Comparison of ENCODE assay signal across 8 cellular contexts in the genomic region with DNA sequence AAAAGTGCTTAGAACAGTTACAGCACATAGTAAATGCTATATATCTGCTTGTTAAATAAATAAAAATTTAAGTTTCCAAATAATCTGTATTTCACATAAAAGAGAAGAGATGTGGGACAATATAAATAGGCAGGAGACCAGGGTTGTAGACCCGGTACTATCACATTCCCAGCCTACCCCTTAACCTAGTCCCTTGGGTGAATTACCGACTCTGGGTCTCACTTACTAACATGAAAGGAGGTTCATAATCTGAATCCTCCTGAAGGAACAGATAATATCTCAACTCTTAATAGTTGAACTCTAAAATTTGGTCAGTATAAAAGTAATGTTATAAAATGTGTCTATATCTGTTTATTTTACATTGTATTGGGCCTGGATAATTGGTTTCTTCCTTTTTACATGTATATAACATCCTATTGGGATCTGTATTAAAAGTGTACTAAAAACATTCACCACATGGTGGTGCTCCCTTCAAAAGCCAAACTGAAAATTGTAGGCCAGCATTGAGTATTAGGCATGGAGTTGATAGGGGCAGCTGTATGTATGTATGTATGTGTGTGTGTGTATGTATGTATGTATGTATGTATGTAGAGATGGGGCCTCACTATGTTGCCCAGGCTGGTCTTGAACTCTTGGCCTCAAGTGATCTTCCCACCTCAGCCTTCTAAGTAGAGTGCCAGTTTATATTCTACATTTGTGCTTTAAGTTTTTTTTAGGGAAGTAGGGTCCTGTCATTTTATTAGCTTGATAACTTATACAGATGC.
DNase-seq lines count a peak whose midpoint lies in the region; ATAC-seq, FAIRE-seq and TF ChIP-seq lines count a peak whose summit lies in the region.

No MANE protein-coding gene starts in this region.

- H2BK5ac ChIP-seq in IMR-90 (ENCODE audit: low read depth, low read length, poor library complexity, severe bottlenecking) = peak overlapping the region; percentile 66

- no peak overlapping the region for H2BK20ac ChIP-seq in IMR-90 (ENCODE audit: low read depth, low read length)

- H3K9me1 ChIP-seq in IMR-90 (ENCODE audit: insufficient read depth, low read length) = peaks cover 17% of the 10 kb centered on the region

- peaks cover 36 to 70% of the 10 kb centered on the region in 2 experiments for H3K79me1 ChIP-seq in IMR-90 (ENCODE audit: low read depth in 1 of 2, low read length in 2 of 2)

- no peak overlapping the region for H3K14ac ChIP-seq in IMR-90 (replicated peaks; ENCODE audit: low read depth, low read length)

- H4K91ac ChIP-seq in IMR-90 (ENCODE audit: insufficient read depth, low read depth, low read length) = no peak overlapping the region

- H3K18ac ChIP-seq in IMR-90 (ENCODE audit: low read depth, low read length) = no peak overlapping the region; the same call in 1 of the 2 replicates

- no peak overlapping the region for H2BK15ac ChIP-seq in IMR-90 (ENCODE audit: low read depth, low read length)

- no peak overlapping the region for H3K4me3 Mint-ChIP-seq in chondrocyte (ENCODE audit: unreplicated experiment)

- H3K9me2 ChIP-seq in OCI-LY7 (ENCODE audit: insufficient read depth, low read length) = no peaks in the 10 kb centered on the region

- H3K36me3 ChIP-seq in IMR-90 (ENCODE audit: control insufficient read depth, insufficient read depth, low read length) (no peaks in the 10 kb centered on the region), OCI-LY7 (ENCODE audit: insufficient read depth, low read length) (no peaks in the 10 kb centered on the region), HepG2 (replicated peaks in 1 of 2; ENCODE audit: control insufficient read depth in 1 of 2, insufficient read depth in 2 of 2, low read length in 2 of 2) (no peaks in the 10 kb centered on the region)

- H4K20me1 ChIP-seq in IMR-90 (ENCODE audit: insufficient read depth, low read length) = no peaks in the 10 kb centered on the region
- peaks cover 24% of the 10 kb centered on the region for H4K20me1 ChIP-seq in OCI-LY7 (ENCODE audit: insufficient read depth, low read length)
- H4K20me1 ChIP-seq in HepG2 (ENCODE audit: insufficient read depth, low read length) = no peaks in the 10 kb centered on the region; the same call in 1 of the 2 replicates

- no peak overlapping the region for H4K8ac ChIP-seq in IMR-90 (ENCODE audit: low read depth in 2 of 2, low read length in 2 of 2)

- WGBS in IMR-90 (ENCODE audit: extremely low coverage in 2 of 2, insufficient read length in 1 of 2), 2 experiments = no CpG with 5 or more reads among the region's 2 CpGs
- 73% methylated on average over 2 of the region's 2 CpGs for WGBS in HepG2 (ENCODE audit: low lambda C conversion rate)

- no peak overlapping the region for H3K9ac ChIP-seq in IMR-90 (ENCODE audit: low read depth, low read length)
- H3K9ac ChIP-seq in HepG2 (ENCODE audit: insufficient read depth, low read depth, low read length) = no peak overlapping the region

- peak; percentile 59 for DNase-seq in Daoy (ENCODE audit: low read depth)
- peak; percentile 82 for DNase-seq in IMR-90
- DNase-seq in OCI-LY7 (ENCODE audit: low spot score) = peak; percentile 49
- DNase-seq in chondrocyte (ENCODE audit: low spot score) = no peak
- DNase-seq in HepG2 (ENCODE audit: low spot score) = peak; percentile 50
- peak; percentile 45 for DNase-seq in urothelium cell line (ENCODE audit: low spot score)

- H3K4me1 ChIP-seq in IMR-90 (ENCODE audit: control insufficient read depth, insufficient read depth, low read length) (peaks cover 20% of the 10 kb centered on the region), OCI-LY7 (ENCODE audit: insufficient read depth, low read length, poor library complexity, severe bottlenecking) (peaks cover 8% of the 10 kb centered on the region), HepG2 (ENCODE audit: insufficient read depth, low read length) (peaks cover 32% of the 10 kb centered on the region)

- H2AK5ac ChIP-seq in IMR-90 (ENCODE audit: low read depth, low read length) = peak overlapping the region; percentile 57; the same call in 1 of the 2 replicates

- H2AFZ ChIP-seq in IMR-90 (replicated peaks; ENCODE audit: low read length, poor library complexity) (no peak overlapping the region), OCI-LY7 (ENCODE audit: low read length) (no peak overlapping the region), HepG2 (ENCODE audit: low read length) (no peak overlapping the region)

- H3K56ac ChIP-seq in IMR-90 (ENCODE audit: extremely low read depth, insufficient read depth, low read length) = no peak overlapping the region

- peak; percentile 74 for TF ChIP-seq CTCF in IMR-90 (conservative IDR thresholded peaks at IDR 0.05; ENCODE audit: low read depth, low read length)
- peak; percentile 80 for TF ChIP-seq CTCF in OCI-LY7 (conservative IDR thresholded peaks at IDR 0.05; ENCODE audit: low read length)
- peak; percentile 88 for TF ChIP-seq CTCF in chondrocyte (IDR thresholded peaks at IDR 0.05)
- TF ChIP-seq CTCF in HepG2 (CRISPR knock-in tag; IDR thresholded peaks at IDR 0.05) = peak; percentile 69

- FAIRE-seq in HepG2 (lab: Jason Lieb, UNC) (peak; percentile 66), urothelium cell line (lab: Jason Lieb, UNC) (no peak)

- ATAC-seq in IMR-90 (ENCODE audit: low read depth) (peak; percentile 91), HepG2 (peak; percentile 65), HG03139 (IDR thresholded peaks at IDR 0.05; ENCODE audit: unreplicated experiment) (no peak), GM19467 (IDR thresholded peaks at IDR 0.05; ENCODE audit: unreplicated experiment) (no peak)

- H3K4ac ChIP-seq in IMR-90 (ENCODE audit: low read depth, low read length) = peak overlapping the region; percentile 76

- H3K27me3 ChIP-seq in IMR-90 (ENCODE audit: control insufficient read depth, insufficient read depth, low read length) (no peaks in the 10 kb centered on the region), HepG2 (ENCODE audit: control insufficient read depth in 1 of 2, insufficient read depth in 2 of 2, low read length in 2 of 2) (no peaks in the 10 kb centered on the region)

- H3K27ac ChIP-seq in IMR-90 (ENCODE audit: insufficient read depth, low read length) (no peak overlapping the region), OCI-LY7 (ENCODE audit: low read depth, low read length, poor library complexity, severe bottlenecking) (no peak overlapping the region), HepG2 (ENCODE audit: extremely low read length, insufficient read depth, low read length) (no peak overlapping the region)

- in situ Hi-C loops in IMR-90 (cut with MboI; ENCODE audit: low sequenced_read_pairs) (loop anchor here (10.0 kb wide), 1 partner anchor 64 kb away; a partner anchor contains a TSS), HepG2 (cut with HindIII; ENCODE audit: extremely low pct_ligation_motif_present, low pct_unique_long_range_greater_than_20kb) (loop anchor here (5.0 to 10.0 kb wide), 2 partner anchors 91 to 174 kb away; no protein-coding TSS in a partner anchor)

- no peak overlapping the region for H2AK9ac ChIP-seq in IMR-90 (replicated peaks; ENCODE audit: low read depth, low read length, poor library complexity)

- H2BK120ac ChIP-seq in IMR-90 (ENCODE audit: low read depth, low read length) = no peak overlapping the region

- no peak overlapping the region for H3K4me2 ChIP-seq in IMR-90 (ENCODE audit: low read depth, low read length)
- no peak overlapping the region for H3K4me2 ChIP-seq in OCI-LY7 (ENCODE audit: low read length)
- no peak overlapping the region for H3K4me2 ChIP-seq in HepG2 (ENCODE audit: low read depth, low read length)

- no TSS peak for BruUV-seq in IMR-90 (replicated peaks; lab: Mats Ljungman, UMichigan)
- BruUV-seq in OCI-LY7 (replicated peaks; lab: Mats Ljungman, UMichigan) = no TSS peak
- BruUV-seq in HepG2 (replicated peaks; lab: Mats Ljungman, UMichigan) = no TSS peak

- H3K27ac Mint-ChIP-seq in chondrocyte (ENCODE audit: unreplicated experiment) = no peak overlapping the region

- POLR2A ChIA-PET in IMR-90 (lab: Charles Lee; ENCODE audit: unreplicated experiment) = no interaction called here
- POLR2A ChIA-PET in OCI-LY7 (lab: Charles Lee) = interaction anchor here (0.5 to 0.6 kb wide), 2 partner anchors 74 to 194 kb away, joined by 3 to 5 read pairs; no protein-coding TSS in a partner anchor
- POLR2A ChIA-PET in HepG2 (lab: Yijun Ruan, JAX) = no interaction called here

- CTCF ChIA-PET in IMR-90 (lab: Yijun Ruan, JAX) = interaction anchor here (0.5 to 1.3 kb wide), 10 partner anchors 8 to 103 kb away, joined by 3 to 7 read pairs (median 4); no protein-coding TSS in a partner anchor
- CTCF ChIA-PET in OCI-LY7 (lab: Charles Lee; ENCODE audit: unreplicated experiment) = no interaction called here
- CTCF ChIA-PET in HepG2 (lab: Yijun Ruan, JAX; ENCODE audit: low intra/inter-chr PET ratio, low total read pairs) = interaction anchor here (1.7 to 2.3 kb wide), 2 partner anchors 93 to 96 kb away, joined by 14 to 19 read pairs; no protein-coding TSS in a partner anchor

- H3K9me3 Mint-ChIP-seq in chondrocyte (ENCODE audit: low read depth) = peaks cover 9% of the 10 kb centered on the region

- TF ChIP-seq RAD21 in IMR-90 (IDR thresholded peaks at IDR 0.05; ENCODE audit: low read length) (peak; percentile 85), HepG2 (CRISPR knock-in tag; IDR thresholded peaks at IDR 0.05) (no peak; the same call in 1 of the 2 replicates)

- H3K79me2 ChIP-seq in OCI-LY7 (ENCODE audit: insufficient read depth, low read depth, low read length) (no peaks in the 10 kb centered on the region), HepG2 (ENCODE audit: insufficient read depth, low read length) (peaks cover 17% of the 10 kb centered on the region)

- intact Hi-C loops in IMR-90 (cut with micrococcal nuclease) = loop anchor here (1.0 to 5.0 kb wide), 3 partner anchors 65 to 226 kb away; no protein-coding TSS in a partner anchor
- intact Hi-C loops in OCI-LY7 (cut with micrococcal nuclease; ENCODE audit: unreplicated experiment) = loop anchor here (1.0 to 2.0 kb wide), 2 partner anchors 92 to 168 kb away; a partner anchor contains a TSS
- intact Hi-C loops in HepG2 (cut with micrococcal nuclease; ENCODE audit: unreplicated experiment) = loop anchor here (1.0 kb wide), 2 partner anchors 64 to 92 kb away; no protein-coding TSS in a partner anchor

- no peaks in the 10 kb centered on the region for H3K27me3 Mint-ChIP-seq in chondrocyte (ENCODE audit: low read depth)

- H3K9me3 ChIP-seq in IMR-90 (ENCODE audit: control insufficient read depth, insufficient read depth, low read length) (no peaks in the 10 kb centered on the region), OCI-LY7 (ENCODE audit: low read length) (no peaks in the 10 kb centered on the region), HepG2 (ENCODE audit: low read length) (no peaks in the 10 kb centered on the region)

- dilution Hi-C loops in IMR-90 (cut with HindIII; ENCODE audit: low sequenced_read_pairs, unreplicated experiment) = no loop called here

- TF ChIP-seq EP300 in HepG2 (IDR thresholded peaks at IDR 0.05; ENCODE audit: low read depth in 2 of 2, low read length in 2 of 2) = no peak
- TF ChIP-seq EP300 in HepG2 (CRISPR knock-in tag; IDR thresholded peaks at IDR 0.05; ENCODE audit: borderline replicate concordance) = no peak

- H3K36me3 Mint-ChIP-seq in chondrocyte (ENCODE audit: low read depth) = peaks cover 2% of the 10 kb centered on the region

- TF ChIP-seq POLR2A in IMR-90 (IDR thresholded peaks at IDR 0.05; ENCODE audit: low read depth, low read length) (no peak), HepG2 (IDR thresholded peaks at IDR 0.05; ENCODE audit: insufficient read depth in 1 of 2, low read depth in 2 of 2, low read length in 2 of 2) (no peak)

- H3K4me1 Mint-ChIP-seq in chondrocyte (ENCODE audit: low read depth) = peaks cover 42% of the 10 kb centered on the region

- H3K23ac ChIP-seq in IMR-90 (ENCODE audit: low read depth, low read length) = peak overlapping the region; percentile 54; the same call in 1 of the 2 replicates

- H3K4me3 ChIP-seq in IMR-90 (ENCODE audit: insufficient read depth, low read depth, low read length) = no peak overlapping the region
- no peak overlapping the region for H3K4me3 ChIP-seq in OCI-LY7 (ENCODE audit: low read depth, low read length, poor library complexity, severe bottlenecking)
- H3K4me3 ChIP-seq in HepG2 (replicated peaks in 1 of 3; ENCODE audit: insufficient read depth in 1 of 3, low read depth in 2 of 3, low read length in 3 of 3) = no peak overlapping the region

- no peak overlapping the region for H4K5ac ChIP-seq in IMR-90 (ENCODE audit: low read depth, low read length)

Comparison
In these comparisons a context has a peak if more than half of its experiments do, and no peak if none do; other contexts are left out.
1. ATAC-seq: peak in IMR-90 (single experiment) and HepG2 (single experiment); none in HG03139 (single experiment) and GM19467 (single experiment).
2. Peak in every context shown above with its lines, with median percentiles within 50 percentile points of each other: CTCF ChIP-seq.